8 cellular contexts compared by ENCODE assay signal in the genomic region with DNA sequence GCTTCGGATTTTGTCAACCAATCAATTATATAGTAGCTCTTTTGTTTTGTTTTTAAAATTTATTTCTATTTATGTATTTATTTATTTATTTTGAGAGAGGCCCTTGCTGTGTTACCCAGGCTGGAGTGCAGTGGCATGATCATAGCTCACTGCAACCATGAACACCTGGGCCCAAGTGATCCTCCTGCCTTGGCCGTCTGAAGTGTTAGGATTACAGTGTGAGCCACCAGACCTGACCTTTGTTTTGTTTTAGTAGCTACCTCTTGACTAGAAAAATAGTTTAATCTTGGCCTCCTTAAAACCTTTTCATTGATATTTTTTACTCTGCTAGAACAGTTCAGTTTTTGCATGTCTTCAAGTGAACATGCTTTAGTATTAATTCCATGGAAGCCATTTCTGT. TPM values are rescaled to one million over a fixed set of nuclear protein-coding genes. Genes with fewer than 3 reads are reported as not detected.
A peak's percentile ranks its signal among the peaks of the same experiment; 100 is the strongest.
DNase-seq lines count a peak whose midpoint lies in the region; ATAC-seq and TF ChIP-seq lines count a peak whose summit lies in the region.

No MANE protein-coding gene starts in this region.

- H3K23me2 ChIP-seq in H9 (ENCODE audit: insufficient read length, low read depth, low read length, poor library complexity, severe bottlenecking), result no peaks in the 10 kb centered on the region

- H4K20me1 ChIP-seq in H9 (ENCODE audit: control insufficient read depth, insufficient read depth, insufficient read length) (no peaks in the 10 kb centered on the region), smooth muscle cell (ENCODE audit: low read depth) (peaks cover 5% of the 10 kb centered on the region)

- no peak overlapping the region for H3K18ac ChIP-seq in H9 (ENCODE audit: insufficient read length, low read depth, low read length)

- H3K4me2 ChIP-seq in H9 (ENCODE audit: insufficient read depth, insufficient read length, low read length), result no peak overlapping the region
- H3K4me2 ChIP-seq in smooth muscle cell, result peak overlapping the region; percentile 46

- peaks cover 1% of the 10 kb centered on the region for H3K79me2 ChIP-seq in H9 (ENCODE audit: insufficient read depth, low read length)
- H3K79me2 ChIP-seq in smooth muscle cell (ENCODE audit: low read depth), result peaks cover 62% of the 10 kb centered on the region

- H2AFZ ChIP-seq in H9 (ENCODE audit: low read length) (no peak overlapping the region), smooth muscle cell (ENCODE audit: low read depth) (peak overlapping the region; percentile 49)

- H3K4me1 ChIP-seq in H9 (ENCODE audit: insufficient read depth, low read length), result peaks cover 8% of the 10 kb centered on the region; the same call in 1 of the 2 replicates
- peaks cover 23% of the 10 kb centered on the region for H3K4me1 ChIP-seq in right cardiac atrium (ENCODE audit: control insufficient read depth, insufficient read depth, low read length)
- peaks cover 13% of the 10 kb centered on the region for H3K4me1 ChIP-seq in smooth muscle cell (ENCODE audit: low read depth)
- peaks cover 32% of the 10 kb centered on the region for H3K4me1 ChIP-seq in foreskin keratinocyte

- no peak overlapping the region for H4K91ac ChIP-seq in H9 (ENCODE audit: insufficient read length, low read depth, low read length)

- no peaks in the 10 kb centered on the region for H3K9me3 Mint-ChIP-seq in H9

- no peak overlapping the region for H2BK12ac ChIP-seq in H9 (ENCODE audit: insufficient read length, low read depth, low read length)

- intact Hi-C loops in right cardiac atrium (cut with DNase I), result loop anchor here in 1 of 4 donors (5.0 kb wide), 1 partner anchor 58 kb away; no protein-coding TSS in a partner anchor

- WGBS in H9 (ENCODE audit: extremely low coverage, insufficient read length, low lambda C conversion rate), result no CpG with 5 or more reads among the region's 2 CpGs
- WGBS in right cardiac atrium, result 40% methylated on average over 2 of the region's 2 CpGs
- WGBS in smooth muscle cell (ENCODE audit: low lambda C conversion rate), result 80% methylated on average over 2 of the region's 2 CpGs

- ATAC-seq in right cardiac atrium (no peak), HG02852 (IDR thresholded peaks at IDR 0.05; ENCODE audit: unreplicated experiment) (no peak), foreskin keratinocyte (no peak)

- H3K9me3 ChIP-seq in H9 (ENCODE audit: control insufficient read depth, low read depth, low read length), result no peaks in the 10 kb centered on the region
- H3K9me3 ChIP-seq in right cardiac atrium (ENCODE audit: control insufficient read depth, low read length), result no peaks in the 10 kb centered on the region
- H3K9me3 ChIP-seq in smooth muscle cell (replicated peaks; ENCODE audit: low read depth), result no peaks in the 10 kb centered on the region

- no peak overlapping the region for H2BK15ac ChIP-seq in H9 (ENCODE audit: low read depth, low read length)

- DNase-seq in H9, result no peak
- DNase-seq in right cardiac atrium, result no peak
- DNase-seq in smooth muscle cell (lab: John Stamatoyannopoulos, UW; ENCODE audit: unreplicated experiment), result no peak
- DNase-seq in foreskin keratinocyte, result no peak
- no peak for DNase-seq in activated effector memory CD4-positive, alpha-beta T cell treated with Interleukin-2 at 50 U/mL for 16 hours
- DNase-seq in NCI-H2107 treated with DMSO at 0.1 percent for 48 hours (lab: John Stamatoyannopoulos, UW; ENCODE audit: unreplicated experiment), result no peak

- H3K14ac ChIP-seq in H9 (ENCODE audit: insufficient read depth, low read length), result no peak overlapping the region

- no peak overlapping the region for H2BK120ac ChIP-seq in H9 (ENCODE audit: low read depth, low read length, poor library complexity, severe bottlenecking)

- peaks cover 34 to 38% of the 10 kb centered on the region in 2 experiments for H3K4me1 Mint-ChIP-seq in H9

- peaks cover 0 to 3% (median 2%) of the 10 kb centered on the region in 3 experiments; a peak in 3 of 7 replicates for H3K36me3 Mint-ChIP-seq in H9 (ENCODE audit: insufficient read depth in 1 of 3, low read depth in 3 of 3)

- H3K4me3 ChIP-seq in right cardiac atrium (ENCODE audit: low read length) (no peak overlapping the region), smooth muscle cell (no peak overlapping the region)

- H3K23ac ChIP-seq in H9 (ENCODE audit: insufficient read length, low read depth, low read length), result no peak overlapping the region

- H3K56ac ChIP-seq in H9 (ENCODE audit: insufficient read length, low read depth, low read length), result no peak overlapping the region

- no peak overlapping the region for H2BK20ac ChIP-seq in H9 (ENCODE audit: low read depth, low read length, poor library complexity, severe bottlenecking)

- no peak overlapping the region for H3K4ac ChIP-seq in H9 (ENCODE audit: low read depth, low read length)

- H3T11ph ChIP-seq in H9 (ENCODE audit: low read length), result no peak overlapping the region

- H2BK5ac ChIP-seq in H9 (ENCODE audit: insufficient read length, low read length), result no peak overlapping the region

- no peaks in the 10 kb centered on the region for H3K27me3 ChIP-seq in H9 (ENCODE audit: insufficient read depth, low read length)
- H3K27me3 ChIP-seq in right cardiac atrium (ENCODE audit: control insufficient read depth, insufficient read depth), result no peaks in the 10 kb centered on the region
- H3K27me3 ChIP-seq in smooth muscle cell (ENCODE audit: low read depth), result no peaks in the 10 kb centered on the region
- H3K27me3 ChIP-seq in foreskin keratinocyte, result no peaks in the 10 kb centered on the region

- peak overlapping the region in 2 of 3 experiments; percentile 89 to 93; a peak in 4 of 7 replicates for H3K27ac Mint-ChIP-seq in H9

- H3K27me3 Mint-ChIP-seq in H9 (ENCODE audit: low read depth), result no peaks in the 10 kb centered on the region

- H3F3A ChIP-seq in smooth muscle cell (ENCODE audit: low read depth), result peaks cover 4% of the 10 kb centered on the region

- H4K8ac ChIP-seq in H9 (replicated peaks; ENCODE audit: insufficient read length, low read depth, low read length), result no peak overlapping the region

- no peaks in the 10 kb centered on the region for H3K36me3 ChIP-seq in smooth muscle cell (ENCODE audit: low read depth)

- no peak overlapping the region for H2AK5ac ChIP-seq in H9 (ENCODE audit: insufficient read length, low read length)

- H3K9ac ChIP-seq in H9 (ENCODE audit: extremely low read depth, insufficient read length, low read length), result no peak overlapping the region
- peak overlapping the region; percentile 7 for H3K9ac ChIP-seq in smooth muscle cell (ENCODE audit: low read depth)

- no peak overlapping the region for H4K5ac ChIP-seq in H9 (ENCODE audit: insufficient read length, low read depth, low read length)

- H3K79me1 ChIP-seq in H9 (ENCODE audit: insufficient read depth, low read depth, low read length, poor library complexity, severe bottlenecking), result no peaks in the 10 kb centered on the region

- no peak overlapping the region for H3K27ac ChIP-seq in H9 (ENCODE audit: insufficient read length, low read depth, low read length)
- peak overlapping the region; percentile 68 for H3K27ac ChIP-seq in VCaP
- H3K27ac ChIP-seq in right cardiac atrium (ENCODE audit: low read length), result peak overlapping the region; percentile 66
- H3K27ac ChIP-seq in smooth muscle cell (ENCODE audit: low read depth), result peak overlapping the region; percentile 90
- H3K27ac ChIP-seq in foreskin keratinocyte, result no peak overlapping the region

- H3K4me3 Mint-ChIP-seq in H9, result no peak overlapping the region

- TF ChIP-seq CTCF in H9 (conservative IDR thresholded peaks at IDR 0.05), result no peak
- no peak for TF ChIP-seq CTCF in VCaP (conservative IDR thresholded peaks at IDR 0.05)
- TF ChIP-seq CTCF in smooth muscle cell (IDR thresholded peaks at IDR 0.05; ENCODE audit: borderline replicate concordance, insufficient read depth, poor library complexity, severe bottlenecking), result no peak
- no peak for TF ChIP-seq CTCF in foreskin keratinocyte (conservative IDR thresholded peaks at IDR 0.05)

RNA-seq across cellular contexts. Expression of gene GARRE1, which starts 15.1 kb away (rescaled TPM):
- total RNA-seq in H9 (2021) (20.5 and 24.1 TPM in 2 replicates), right cardiac atrium (10 to 100 TPM; 21.1 to 22.7 (median 22.2) TPM), smooth muscle cell (15.6 and 17.8 TPM in 2 replicates), foreskin keratinocyte (9.9 and 11.1 TPM in 2 replicates)
- polyA plus RNA-seq in right cardiac atrium (10.6 TPM), smooth muscle cell (7.0 and 8.5 TPM in 2 replicates), foreskin keratinocyte (2.1 and 2.4 TPM in 2 replicates)

Comparison
In these comparisons a context has a peak if more than half of its experiments do, and no peak if none do; other contexts are left out.
1. H3K27ac ChIP-seq: peak in VCaP (single experiment), right cardiac atrium (single experiment) and smooth muscle cell (single experiment); none in H9 (single experiment) and foreskin keratinocyte (single experiment).